ENCODE assay signal across 9 cellular contexts in genomic region chr19:1113986-1114483, GRCh38. TPM values are rescaled to one million over a fixed set of nuclear protein-coding genes. Genes with fewer than 3 reads are reported as not detected.
DNase-seq lines count a peak whose midpoint lies in the region; ATAC-seq and TF ChIP-seq lines count a peak whose summit lies in the region.
"Had no signal": no experiment of that assay in that cellular context is flagged by ENCODE, and none has a peak within 500 bp of the region (broad histone marks: within the 10 kb centered on the region; RNA-seq: fewer than 3 reads in every experiment).

No MANE protein-coding gene starts in this region.

- no peak for TF ChIP-seq RAD21 in HCT116 (IDR thresholded peaks at IDR 0.05; ENCODE audit: low read depth)

- H3K27ac ChIP-seq in HCT116 (ENCODE audit: low read depth, low read length) (peak overlapping the region; percentile 59; the same call in 1 of the 2 replicates), cingulate gyrus (ENCODE audit: low read depth, low read length) (peak overlapping the region; percentile 89), suprapubic skin (peak overlapping the region; percentile 57)
- H3K27ac ChIP-seq: KMS-11 had no signal

- ATAC-seq in HCT116 (no peak), HG02970 (IDR thresholded peaks at IDR 0.05; ENCODE audit: low FRiP score, unreplicated experiment) (no peak)

- WGBS in suprapubic skin: 89% methylated on average over 7 of the region's 25 CpGs

- H3K9me3 ChIP-seq in HCT116 (ENCODE audit: control insufficient read depth in 1 of 2, insufficient read depth in 1 of 2, low read depth in 1 of 2, low read length in 2 of 2): no peaks in the 10 kb centered on the region
- H3K9me3 ChIP-seq in mucosa of stomach (ENCODE audit: control insufficient read depth, low read length): no peaks in the 10 kb centered on the region
- no peaks in the 10 kb centered on the region for H3K9me3 ChIP-seq in suprapubic skin

- intact Hi-C loops in HCT116 (cut with micrococcal nuclease): loop anchor here (5.0 kb wide), 1 partner anchor 78 kb away; no protein-coding TSS in a partner anchor

- H3K79me2 ChIP-seq in HCT116 (ENCODE audit: insufficient read depth, low read length): no peaks in the 10 kb centered on the region

- no peak overlapping the region for H3K4me3 ChIP-seq in HCT116 (replicated peaks in 1 of 2; ENCODE audit: low read depth in 1 of 2, low read length in 2 of 2)
- no peak overlapping the region for H3K4me3 ChIP-seq in mucosa of stomach (ENCODE audit: low read length)
- no peak overlapping the region for H3K4me3 ChIP-seq in suprapubic skin

- peak overlapping the region; percentile 39; the same call in 1 of the 2 replicates for H3K9ac ChIP-seq in HCT116 (ENCODE audit: low read length)
- H3K9ac ChIP-seq in mucosa of stomach (ENCODE audit: low read length): peak overlapping the region; percentile 56
- H3K9ac ChIP-seq: KMS-11 had no signal

- no TSS peak for BruUV-seq in HCT116 (replicated peaks; lab: Mats Ljungman, UMichigan)

- TF ChIP-seq POLR2A in HCT116 (IDR thresholded peaks at IDR 0.05; ENCODE audit: borderline replicate concordance, extremely low read depth, insufficient read depth, insufficient read length): no peak
- TF ChIP-seq POLR2A in suprapubic skin (IDR thresholded peaks at IDR 0.05): no peak

- H3K4me1 ChIP-seq in HCT116 (ENCODE audit: control insufficient read depth in 1 of 2, insufficient read depth in 2 of 2, low read length in 2 of 2) (peaks cover 16 to 25% of the 10 kb centered on the region in 2 experiments), mucosa of stomach (ENCODE audit: control insufficient read depth, insufficient read depth, low read length) (peaks cover 18% of the 10 kb centered on the region), suprapubic skin (peaks cover 40% of the 10 kb centered on the region)

- H3K27me3 ChIP-seq in HCT116 (ENCODE audit: insufficient read depth, low read length) (no peaks in the 10 kb centered on the region), mucosa of stomach (ENCODE audit: control insufficient read depth, insufficient read depth, low read length) (no peaks in the 10 kb centered on the region), suprapubic skin (no peaks in the 10 kb centered on the region)

- RAD21 ChIA-PET in HCT116 (lab: Charles Lee; ENCODE audit: low non-redundant PET in 1 of 2, low total read pairs in 2 of 2, uncharacterized antibody in 2 of 2, unreplicated experiment in 2 of 2): interaction anchor here (0.6 to 1.1 kb wide), 8 partner anchors 9 to 124 kb away, joined by 3 to 10 read pairs (median 4); no protein-coding TSS in a partner anchor

- CTCF ChIA-PET in HCT116 (lab: Charles Lee): interaction anchor here (0.6 to 2.3 kb wide), 22 partner anchors 9 to 130 kb away, joined by 3 to 36 read pairs (median 5); partner anchors contain the start of genes ATP5F1D and GPX4

- POLR2A ChIA-PET in HCT116 (lab: Charles Lee): interaction anchor here (0.7 to 1.6 kb wide), 4 partner anchors 10 to 86 kb away, joined by 3 to 10 read pairs (median 4); partner anchors contain the start of gene GPX4

- TF ChIP-seq CTCF in HCT116 (IDR thresholded peaks at IDR 0.05 in 2 of 3, conservative IDR thresholded peaks at IDR 0.05 in 1 of 3; ENCODE audit: borderline replicate concordance in 1 of 3, insufficient read depth in 1 of 3, low read depth in 2 of 3, low read length in 2 of 3) (no peak), suprapubic skin (IDR thresholded peaks at IDR 0.05) (no peak)

- DNase-seq in HCT116 (ENCODE audit: low read depth, low spot score) (no peak), suprapubic skin (ENCODE audit: low spot score in 2 of 2) (no peak), LoVo (ENCODE audit: low spot score) (no peak), COLO829 (ENCODE audit: low spot score) (no peak)
- DNase-seq in stimulated activated CD4-positive, alpha-beta T cell treated with anti-CD3 and anti-CD28 coated beads, Interleukin-12 subunit alpha, Interleukin-12 subunit beta, amount 100 ng/mL, for 4 hours: no peak

- H4K20me1 ChIP-seq in HCT116 (ENCODE audit: insufficient read depth): no peaks in the 10 kb centered on the region

- no peak overlapping the region for H2AFZ ChIP-seq in HCT116 (ENCODE audit: low read depth, low read length, poor library complexity, severe bottlenecking)

- TF ChIP-seq EP300 in suprapubic skin (IDR thresholded peaks at IDR 0.05): no peak

- H3K4me2 ChIP-seq in HCT116 (ENCODE audit: low read length): peak overlapping the region; percentile 66
- H3K4me2 ChIP-seq: KMS-11 had no signal

- H3K36me3 ChIP-seq in HCT116 (ENCODE audit: control insufficient read depth in 1 of 2, insufficient read depth in 2 of 2, low read length in 2 of 2) (peaks cover 0 to 10% of the 10 kb centered on the region in 2 experiments; a peak in 1 of 4 replicates), mucosa of stomach (ENCODE audit: control insufficient read depth, insufficient read depth, low read length) (peaks cover 5% of the 10 kb centered on the region), suprapubic skin (peaks cover 89% of the 10 kb centered on the region)

- no peaks in the 10 kb centered on the region for H3K9me2 ChIP-seq in HCT116 (ENCODE audit: insufficient read depth)

TF ChIP-seq in HCT116, 20 proteins besides CTCF, POLR2A, EP300 and RAD21:
- no peak for TF ChIP-seq SP1 (IDR thresholded peaks at IDR 0.05; ENCODE audit: low read depth)
- no peak for TF ChIP-seq CBX3 (IDR thresholded peaks at IDR 0.05; ENCODE audit: low read depth)
- no peak for TF ChIP-seq ZNF274 (IDR thresholded peaks at IDR 0.05; ENCODE audit: low read depth, low read length)
- no peak for TF ChIP-seq YY1 (IDR thresholded peaks at IDR 0.05; ENCODE audit: extremely low read depth, insufficient replicate concordance, low read depth, low read length)
- no peak for TF ChIP-seq ELF1 (IDR thresholded peaks at IDR 0.05; ENCODE audit: borderline replicate concordance, low read depth)

RNA-seq across cellular contexts. Expression of gene GPX4, which starts 10.2 kb away (rescaled TPM):
- total RNA-seq in HCT116 (2021; ENCODE audit: unreplicated experiment) (481 TPM), suprapubic skin (100 to 1,000 TPM; 267 to 359 (median 344) TPM)
- polyA plus RNA-seq in HCT116 (2012): 810 and 823 TPM in 2 replicates

RNA-seq across cellular contexts. Expression of gene POLR2E, which starts 18.9 kb away (rescaled TPM):
- total RNA-seq in HCT116 (2021; ENCODE audit: unreplicated experiment) (281 TPM), suprapubic skin (100 to 1,000 TPM in 3 of 4 donors, 10 to 100 TPM in 1; 84.1 to 142 (median 111) TPM)
- 280 and 302 TPM in 2 replicates for polyA plus RNA-seq in HCT116 (2012)

RNA-seq across cellular contexts. Expression of gene ARHGAP45, which starts 47.1 kb away (rescaled TPM):
- 30.4 TPM for total RNA-seq in HCT116 (2021; ENCODE audit: unreplicated experiment)
- polyA plus RNA-seq in HCT116 (2012): 26.5 and 29.8 TPM in 2 replicates
- 10 to 100 TPM; 11.5 to 13.4 (median 12.6) TPM for total RNA-seq in suprapubic skin
